In genomic region chr3:185308126-185308754, GRCh38 we compare ENCODE assay signal across 2 cellular contexts.
TF ChIP-seq lines count a peak whose summit lies in the region.

No MANE protein-coding gene starts in this region.

TF ChIP-seq in K562, 482 proteins besides CTCF, POLR2A, EP300 and RAD21:
- TF ChIP-seq SPI1 (IDR thresholded peaks at IDR 0.05; ENCODE audit: borderline replicate concordance, low read depth, low read length) (peak; percentile 53; the same call in 1 of the 2 replicates), ARID2 (IDR thresholded peaks at IDR 0.05) (peak; percentile 72), CEBPB (tag; IDR thresholded peaks at IDR 0.05) (peak; percentile 12; the same call in 1 of the 2 replicates), XRCC5 (IDR thresholded peaks at IDR 0.05; ENCODE audit: low read depth, low read length) (0 out of 2 replicates have a peak, but pooled peaks have one; percentile 26), RB1 (IDR thresholded peaks at IDR 0.05; ENCODE audit: low read depth) (0 out of 2 replicates have a peak, but pooled peaks have one; percentile 20), CBX3 (IDR thresholded peaks at IDR 0.05; ENCODE audit: borderline replicate concordance in 1 of 2, low read length in 2 of 2) (0 out of 3 replicates have a peak, but pooled peaks of 1 of the 2 experiments have one; percentile 22), CC2D1A (IDR thresholded peaks at IDR 0.05) (peak; percentile 48; the same call in 1 of the 2 replicates), SMC3 (conservative IDR thresholded peaks at IDR 0.05; ENCODE audit: insufficient read depth, low read depth, low read length) (peak; percentile 80), MTA2 (IDR thresholded peaks at IDR 0.05; ENCODE audit: low read depth) (no peak), THRB (CRISPR knock-in tag; conservative IDR thresholded peaks at IDR 0.05) (no peak), DEAF1 (CRISPR knock-in tag; IDR thresholded peaks at IDR 0.05) (peak; percentile 45; the same call in 1 of the 2 replicates), TFAM (CRISPR knock-in tag; conservative IDR thresholded peaks at IDR 0.05) (no peak)

TF ChIP-seq in HepG2, 621 proteins besides CTCF, POLR2A, EP300 and RAD21:
- TF ChIP-seq SMC3 (IDR thresholded peaks at IDR 0.05; ENCODE audit: low read length): peak; percentile 75; the same call in 1 of the 2 replicates
- TF ChIP-seq HCFC1 (IDR thresholded peaks at IDR 0.05; ENCODE audit: low read depth, low read length): no peak
- TF ChIP-seq, protein P1, sequence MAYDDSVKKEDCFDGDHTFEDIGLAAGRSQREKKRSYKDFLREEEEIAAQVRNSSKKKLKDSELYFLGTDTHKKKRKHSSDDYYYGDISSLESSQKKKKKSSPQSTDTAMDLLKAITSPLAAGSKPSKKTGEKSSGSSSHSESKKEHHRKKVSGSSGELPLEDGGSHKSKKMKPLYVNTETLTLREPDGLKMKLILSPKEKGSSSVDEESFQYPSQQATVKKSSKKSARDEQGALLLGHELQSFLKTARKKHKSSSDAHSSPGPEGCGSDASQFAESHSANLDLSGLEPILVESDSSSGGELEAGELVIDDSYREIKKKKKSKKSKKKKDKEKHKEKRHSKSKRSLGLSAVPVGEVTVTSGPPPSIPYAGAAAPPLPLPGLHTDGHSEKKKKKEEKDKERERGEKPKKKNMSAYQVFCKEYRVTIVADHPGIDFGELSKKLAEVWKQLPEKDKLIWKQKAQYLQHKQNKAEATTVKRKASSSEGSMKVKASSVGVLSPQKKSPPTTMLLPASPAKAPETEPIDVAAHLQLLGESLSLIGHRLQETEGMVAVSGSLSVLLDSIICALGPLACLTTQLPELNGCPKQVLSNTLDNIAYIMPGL (CRISPR knock-in tag; IDR thresholded peaks at IDR 0.05; ENCODE audit: borderline replicate concordance in 1 of 2, low read depth in 1 of 2): peak in 1 of 2 experiments; percentile 36; a peak in 1 of 4 replicates
- peak; percentile 40; the same call in 1 of the 2 replicates for TF ChIP-seq CEBPG (CRISPR knock-in tag; IDR thresholded peaks at IDR 0.05)
- TF ChIP-seq, protein P2, sequence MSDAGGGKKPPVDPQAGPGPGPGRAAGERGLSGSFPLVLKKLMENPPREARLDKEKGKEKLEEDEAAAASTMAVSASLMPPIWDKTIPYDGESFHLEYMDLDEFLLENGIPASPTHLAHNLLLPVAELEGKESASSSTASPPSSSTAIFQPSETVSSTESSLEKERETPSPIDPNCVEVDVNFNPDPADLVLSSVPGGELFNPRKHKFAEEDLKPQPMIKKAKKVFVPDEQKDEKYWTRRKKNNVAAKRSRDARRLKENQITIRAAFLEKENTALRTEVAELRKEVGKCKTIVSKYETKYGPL (CRISPR knock-in tag; IDR thresholded peaks at IDR 0.05): no peak
- peak; percentile 52; the same call in 1 of the 2 replicates for TF ChIP-seq ZNF605 (CRISPR knock-in tag; IDR thresholded peaks at IDR 0.05)
- TF ChIP-seq, protein P3, sequence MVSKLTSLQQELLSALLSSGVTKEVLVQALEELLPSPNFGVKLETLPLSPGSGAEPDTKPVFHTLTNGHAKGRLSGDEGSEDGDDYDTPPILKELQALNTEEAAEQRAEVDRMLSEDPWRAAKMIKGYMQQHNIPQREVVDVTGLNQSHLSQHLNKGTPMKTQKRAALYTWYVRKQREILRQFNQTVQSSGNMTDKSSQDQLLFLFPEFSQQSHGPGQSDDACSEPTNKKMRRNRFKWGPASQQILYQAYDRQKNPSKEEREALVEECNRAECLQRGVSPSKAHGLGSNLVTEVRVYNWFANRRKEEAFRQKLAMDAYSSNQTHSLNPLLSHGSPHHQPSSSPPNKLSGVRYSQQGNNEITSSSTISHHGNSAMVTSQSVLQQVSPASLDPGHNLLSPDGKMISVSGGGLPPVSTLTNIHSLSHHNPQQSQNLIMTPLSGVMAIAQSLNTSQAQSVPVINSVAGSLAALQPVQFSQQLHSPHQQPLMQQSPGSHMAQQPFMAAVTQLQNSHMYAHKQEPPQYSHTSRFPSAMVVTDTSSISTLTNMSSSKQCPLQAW (CRISPR knock-in tag; IDR thresholded peaks at IDR 0.05): no peak
- peak; percentile 69 for TF ChIP-seq STAG1 (CRISPR knock-in tag; IDR thresholded peaks at IDR 0.05)
- no peak for TF ChIP-seq IRF9 (CRISPR knock-in tag; IDR thresholded peaks at IDR 0.05; ENCODE audit: borderline replicate concordance)
- 0 out of 2 replicates have a peak, but pooled peaks have one; percentile 13 for TF ChIP-seq GATAD2A (CRISPR knock-in tag; IDR thresholded peaks at IDR 0.05)
